1 cellular context compared by ENCODE assay signal in genomic region chr9:121566401-121567141, GRCh38.
TF ChIP-seq lines count a peak whose summit lies in the region.

No MANE protein-coding gene starts in this region.

TF ChIP-seq in GM23338, 12 proteins besides CTCF, POLR2A, EP300 and RAD21 (continued from another document):
- TF ChIP-seq, protein P1, sequence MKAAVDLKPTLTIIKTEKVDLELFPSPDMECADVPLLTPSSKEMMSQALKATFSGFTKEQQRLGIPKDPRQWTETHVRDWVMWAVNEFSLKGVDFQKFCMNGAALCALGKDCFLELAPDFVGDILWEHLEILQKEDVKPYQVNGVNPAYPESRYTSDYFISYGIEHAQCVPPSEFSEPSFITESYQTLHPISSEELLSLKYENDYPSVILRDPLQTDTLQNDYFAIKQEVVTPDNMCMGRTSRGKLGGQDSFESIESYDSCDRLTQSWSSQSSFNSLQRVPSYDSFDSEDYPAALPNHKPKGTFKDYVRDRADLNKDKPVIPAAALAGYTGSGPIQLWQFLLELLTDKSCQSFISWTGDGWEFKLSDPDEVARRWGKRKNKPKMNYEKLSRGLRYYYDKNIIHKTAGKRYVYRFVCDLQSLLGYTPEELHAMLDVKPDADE (IDR thresholded peaks at IDR 0.05): no peak
- no peak for TF ChIP-seq STAT1 (IDR thresholded peaks at IDR 0.05; ENCODE audit: unreplicated experiment)
- TF ChIP-seq EZH2 (IDR thresholded peaks at IDR 0.05; ENCODE audit: low read depth, unreplicated experiment): no peak
